18 cellular contexts compared by ENCODE assay signal in the genomic region with DNA sequence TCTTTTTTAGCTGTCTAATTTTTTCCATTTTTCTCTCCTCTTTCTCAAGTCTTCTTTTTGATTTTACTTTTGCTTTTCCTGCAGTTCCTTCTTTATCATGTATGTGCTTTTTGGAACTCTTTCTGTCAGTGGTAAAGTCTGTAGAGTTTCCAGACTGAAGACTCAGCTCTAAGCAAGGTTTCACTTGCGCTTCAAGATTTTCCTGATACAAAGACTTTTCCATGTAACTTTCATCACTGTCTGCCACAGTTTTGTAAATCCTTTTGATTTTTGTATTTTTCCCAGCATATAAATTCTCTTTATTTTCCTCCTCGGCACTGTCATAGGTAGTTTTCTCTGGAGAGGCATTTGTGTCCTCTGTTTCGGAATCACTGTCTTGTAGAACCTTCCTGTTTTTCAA. TPM values are rescaled to one million over a fixed set of nuclear protein-coding genes. Genes with fewer than 3 reads are reported as not detected.
DNase-seq lines count a peak whose midpoint lies in the region; ATAC-seq and TF ChIP-seq lines count a peak whose summit lies in the region.
"Had no signal": no experiment of that assay in that cellular context is flagged by ENCODE, and none has a peak within 500 bp of the region (broad histone marks: within the 10 kb centered on the region; RNA-seq: fewer than 3 reads in every experiment).

No MANE protein-coding gene starts in this region.

- 98% methylated on average over 3 of the region's 3 CpGs for WGBS in SK-N-SH (ENCODE audit: low lambda C conversion rate)
- no CpG with 5 or more reads among the region's 3 CpGs for WGBS in H9 (ENCODE audit: extremely low coverage, insufficient read length, low lambda C conversion rate)

- H3K4me1 ChIP-seq in SK-N-SH (ENCODE audit: control insufficient read depth in 1 of 2, insufficient read depth in 2 of 2, low read depth in 1 of 2, low read length in 1 of 2) = peaks cover 4 to 7% of the 10 kb centered on the region in 2 experiments; a peak in 2 of 4 replicates
- no peaks in the 10 kb centered on the region for H3K4me1 ChIP-seq in H9 (ENCODE audit: insufficient read depth, low read length)
- H3K4me1 ChIP-seq in osteoblast (ENCODE audit: insufficient read depth, low read length) = peaks cover 5% of the 10 kb centered on the region
- peaks cover 8% of the 10 kb centered on the region for H3K4me1 ChIP-seq in HAP-1

- no peak overlapping the region for H3K56ac ChIP-seq in H9 (ENCODE audit: insufficient read length, low read depth, low read length)

- no peak overlapping the region for H4K91ac ChIP-seq in H9 (ENCODE audit: insufficient read length, low read depth, low read length)

- POLR2A ChIA-PET in SK-N-SH (lab: Yijun Ruan, JAX) = no interaction called here

- no peak overlapping the region for H3K23ac ChIP-seq in H9 (ENCODE audit: insufficient read length, low read depth, low read length)

- no peaks in the 10 kb centered on the region for H3K9me3 ChIP-seq in SK-N-SH
- H3K9me3 ChIP-seq in H9 (ENCODE audit: control insufficient read depth, low read depth, low read length) = no peaks in the 10 kb centered on the region
- no peaks in the 10 kb centered on the region for H3K9me3 ChIP-seq in osteoblast (ENCODE audit: low read depth, low read length)
- H3K9me3 ChIP-seq in HAP-1 = no peaks in the 10 kb centered on the region

- H3K27me3 ChIP-seq in SK-N-SH (ENCODE audit: insufficient read depth) (no peaks in the 10 kb centered on the region), H9 (ENCODE audit: insufficient read depth, low read length) (no peaks in the 10 kb centered on the region), osteoblast (ENCODE audit: insufficient read depth, low read length) (no peaks in the 10 kb centered on the region), HAP-1 (ENCODE audit: low read depth) (no peaks in the 10 kb centered on the region)

- no peak overlapping the region for H3K4me3 Mint-ChIP-seq in H9
- H3K4me3 Mint-ChIP-seq in activated T-helper 17 cell treated with anti-CD3 and anti-CD28 coated beads, Interleukin-2, amount 50 U/mL, for 72 hours = peak overlapping the region; percentile 19
- H3K4me3 Mint-ChIP-seq in activated T-cell treated with anti-CD3 and anti-CD28 coated beads, Interleukin-2, amount 50 U/mL, for 72 hours = no peak overlapping the region
- H3K4me3 Mint-ChIP-seq: CD14-positive monocyte had no signal

- H3K4me2 ChIP-seq in SK-N-SH (0 out of 2 replicates have a peak overlapping the region, but pooled peaks have one; percentile 45), H9 (ENCODE audit: insufficient read depth, insufficient read length, low read length) (no peak overlapping the region), osteoblast (ENCODE audit: insufficient read depth, low read length) (peak overlapping the region; percentile 28)
- H3K4me2 ChIP-seq: KMS-11 had no signal

- H3K79me2 ChIP-seq in SK-N-SH (ENCODE audit: insufficient read depth) (peaks cover 60% of the 10 kb centered on the region), H9 (ENCODE audit: insufficient read depth, low read length) (peaks cover 2% of the 10 kb centered on the region; the same call in 1 of the 2 replicates), osteoblast (ENCODE audit: insufficient read depth, low read length) (peaks cover 22% of the 10 kb centered on the region)

- H3K9me3 Mint-ChIP-seq in H9 = no peaks in the 10 kb centered on the region
- no peaks in the 10 kb centered on the region for H3K9me3 Mint-ChIP-seq in activated T-helper 17 cell treated with anti-CD3 and anti-CD28 coated beads, Interleukin-2, amount 50 U/mL, for 72 hours
- H3K9me3 Mint-ChIP-seq in activated T-cell treated with anti-CD3 and anti-CD28 coated beads, Interleukin-2, amount 50 U/mL, for 72 hours = no peaks in the 10 kb centered on the region
- H3K9me3 Mint-ChIP-seq: CD14-positive monocyte had no signal

- ATAC-seq in SK-N-SH treated with all-trans-retinoic acid at 6 μM for 48 hours (no peak), GM18870 (IDR thresholded peaks at IDR 0.05; ENCODE audit: unreplicated experiment) (no peak)
- no peak for ATAC-seq in activated T-helper 17 cell treated with anti-CD3 and anti-CD28 coated beads, Interleukin-2, amount 50 U/mL, for 72 hours (replicated peaks)
- ATAC-seq in activated T-cell treated with anti-CD3 and anti-CD28 coated beads, Interleukin-2, amount 50 U/mL, for 72 hours (replicated peaks in 1 of 2) = no peak
- ATAC-seq: HepG2 had no signal

- CTCF ChIA-PET in SK-N-SH (lab: Yijun Ruan, JAX) = interaction anchor here (1.0 to 1.2 kb wide), 2 partner anchors 38 to 195 kb away, joined by 3 read pairs; no protein-coding TSS in a partner anchor

- no peak for TF ChIP-seq EP300 in SK-N-SH (IDR thresholded peaks at IDR 0.05; ENCODE audit: borderline replicate concordance in 1 of 2, low read depth in 1 of 2, low read length in 1 of 2)

- TF ChIP-seq RAD21 in SK-N-SH (IDR thresholded peaks at IDR 0.05; ENCODE audit: low read length) = no peak

- H4K20me1 ChIP-seq in SK-N-SH (ENCODE audit: insufficient read depth) = no peaks in the 10 kb centered on the region
- H4K20me1 ChIP-seq in H9 (ENCODE audit: control insufficient read depth, insufficient read depth, insufficient read length) = no peaks in the 10 kb centered on the region
- H4K20me1 ChIP-seq in osteoblast (ENCODE audit: insufficient read depth, low read length) = no peaks in the 10 kb centered on the region

- H3K27ac ChIP-seq in SK-N-SH (ENCODE audit: low read depth in 2 of 2, low read length in 1 of 2) (no peak overlapping the region), H9 (ENCODE audit: insufficient read length, low read depth, low read length) (no peak overlapping the region), osteoblast (ENCODE audit: low read depth, low read length) (no peak overlapping the region)
- H3K27ac ChIP-seq: 22Rv1, KMS-11 had no signal

- peaks cover 2 to 8% of the 10 kb centered on the region in 2 experiments; a peak in 3 of 4 replicates for H3K4me1 Mint-ChIP-seq in H9
- H3K4me1 Mint-ChIP-seq in activated T-helper 17 cell treated with anti-CD3 and anti-CD28 coated beads, Interleukin-2, amount 50 U/mL, for 72 hours = peaks cover 12% of the 10 kb centered on the region
- H3K4me1 Mint-ChIP-seq in activated T-cell treated with anti-CD3 and anti-CD28 coated beads, Interleukin-2, amount 50 U/mL, for 72 hours (ENCODE audit: low read depth) = peaks cover 28% of the 10 kb centered on the region

- H3K27me3 Mint-ChIP-seq in H9 (ENCODE audit: low read depth) = no peaks in the 10 kb centered on the region
- no peaks in the 10 kb centered on the region for H3K27me3 Mint-ChIP-seq in activated T-helper 17 cell treated with anti-CD3 and anti-CD28 coated beads, Interleukin-2, amount 50 U/mL, for 72 hours
- no peaks in the 10 kb centered on the region for H3K27me3 Mint-ChIP-seq in activated T-cell treated with anti-CD3 and anti-CD28 coated beads, Interleukin-2, amount 50 U/mL, for 72 hours (ENCODE audit: low read depth)

- H2BK20ac ChIP-seq in H9 (ENCODE audit: low read depth, low read length, poor library complexity, severe bottlenecking) = no peak overlapping the region

- H2BK15ac ChIP-seq in H9 (ENCODE audit: low read depth, low read length) = no peak overlapping the region

- DNase-seq in SK-N-SH (no peak), H9 (no peak), osteoblast (ENCODE audit: insufficient read length, low spot score, missing footprints) (no peak), HAP-1 (ENCODE audit: low spot score in 2 of 2) (no peak)
- no peak for DNase-seq in activated T-cell treated with anti-CD3 and anti-CD28 coated beads, Interleukin-2, amount 50 U/mL, for 72 hours
- DNase-seq: DMS 273 treated with DMSO at 0.1 percent for 48 hours, GOT3, NCI-H1436, NCI-H1930, NCI-H226, NCI-H524 had no signal

- H2BK12ac ChIP-seq in H9 (ENCODE audit: insufficient read length, low read depth, low read length) = no peak overlapping the region

- H3F3A ChIP-seq in SK-N-SH (replicated peaks; ENCODE audit: insufficient read depth) = peaks cover 10% of the 10 kb centered on the region

- no peak overlapping the region; a peak in 1 of 4 replicates for H3K4me3 ChIP-seq in SK-N-SH (ENCODE audit: low read depth in 2 of 2, low read length in 1 of 2)
- H3K4me3 ChIP-seq in osteoblast (ENCODE audit: insufficient read depth, low read length) = no peak overlapping the region
- no peak overlapping the region for H3K4me3 ChIP-seq in HAP-1

- no peak overlapping the region for H3T11ph ChIP-seq in H9 (ENCODE audit: low read length)

- H2BK120ac ChIP-seq in H9 (ENCODE audit: low read depth, low read length, poor library complexity, severe bottlenecking) = no peak overlapping the region

- H2AK5ac ChIP-seq in H9 (ENCODE audit: insufficient read length, low read length) = no peak overlapping the region

- no peak overlapping the region for H2BK5ac ChIP-seq in H9 (ENCODE audit: insufficient read length, low read length)

- H3K23me2 ChIP-seq in H9 (ENCODE audit: insufficient read length, low read depth, low read length, poor library complexity, severe bottlenecking) = peaks cover 9% of the 10 kb centered on the region

- H3K4ac ChIP-seq in H9 (ENCODE audit: low read depth, low read length) = no peak overlapping the region

- H3K36me3 ChIP-seq in SK-N-SH (replicated peaks in 1 of 2; ENCODE audit: control insufficient read depth in 1 of 2, insufficient read depth in 2 of 2, low read length in 1 of 2) (peaks cover 8 to 20% of the 10 kb centered on the region in 2 experiments), osteoblast (ENCODE audit: insufficient read depth, low read length) (no peaks in the 10 kb centered on the region), HAP-1 (replicated peaks) (peaks cover 63% of the 10 kb centered on the region)

- no peak overlapping the region for H4K5ac ChIP-seq in H9 (ENCODE audit: insufficient read length, low read depth, low read length)

- peaks cover 18 to 59% (median 54%) of the 10 kb centered on the region in 3 experiments; a peak in 6 of 7 replicates for H3K36me3 Mint-ChIP-seq in H9 (ENCODE audit: insufficient read depth in 1 of 3, low read depth in 3 of 3)
- H3K36me3 Mint-ChIP-seq in activated T-helper 17 cell treated with anti-CD3 and anti-CD28 coated beads, Interleukin-2, amount 50 U/mL, for 72 hours (ENCODE audit: low read depth) = peaks cover 65% of the 10 kb centered on the region
- peaks cover 6 to 21% of the 10 kb centered on the region in 2 donors for H3K36me3 Mint-ChIP-seq in activated T-cell treated with anti-CD3 and anti-CD28 coated beads, Interleukin-2, amount 50 U/mL, for 72 hours (ENCODE audit: insufficient read depth in 2 of 2)

- TF ChIP-seq CTCF in SK-N-SH (IDR thresholded peaks at IDR 0.05) (no peak), H9 (conservative IDR thresholded peaks at IDR 0.05) (no peak), osteoblast (IDR thresholded peaks at IDR 0.05; ENCODE audit: extremely low read depth, low read depth, low read length) (no peak)

- no peak overlapping the region for H3K18ac ChIP-seq in H9 (ENCODE audit: insufficient read length, low read depth, low read length)

- peak overlapping the region; percentile 52; the same call in 1 of the 2 replicates for H2AFZ ChIP-seq in SK-N-SH (ENCODE audit: low read depth)
- H2AFZ ChIP-seq in H9 (ENCODE audit: low read length) = no peak overlapping the region
- H2AFZ ChIP-seq in osteoblast (ENCODE audit: low read length) = peak overlapping the region; percentile 73

- peak overlapping the region in 2 of 3 experiments; percentile 12 to 61; a peak in 3 of 7 replicates for H3K27ac Mint-ChIP-seq in H9
- no peak overlapping the region for H3K27ac Mint-ChIP-seq in activated T-helper 17 cell treated with anti-CD3 and anti-CD28 coated beads, Interleukin-2, amount 50 U/mL, for 72 hours
- H3K27ac Mint-ChIP-seq in activated T-cell treated with anti-CD3 and anti-CD28 coated beads, Interleukin-2, amount 50 U/mL, for 72 hours = no peak overlapping the region

- in situ Hi-C loops in HAP-1 (cut with MboI; ENCODE audit: low sequenced_read_pairs) = no loop called here

- no peaks in the 10 kb centered on the region for H3K79me1 ChIP-seq in H9 (ENCODE audit: insufficient read depth, low read depth, low read length, poor library complexity, severe bottlenecking)

- H3K9ac ChIP-seq in SK-N-SH (no peak overlapping the region), H9 (ENCODE audit: extremely low read depth, insufficient read length, low read length) (no peak overlapping the region)
- H3K9ac ChIP-seq: KMS-11 had no signal

- no peak overlapping the region for H4K8ac ChIP-seq in H9 (replicated peaks; ENCODE audit: insufficient read length, low read depth, low read length)

- H3K14ac ChIP-seq in H9 (ENCODE audit: insufficient read depth, low read length) = no peak overlapping the region

- H3K9me2 ChIP-seq in SK-N-SH = no peaks in the 10 kb centered on the region

RNA-seq across cellular contexts. Expression of a gene that starts 5.5 kb away (rescaled TPM):
- 4.9 TPM in 2 replicates for polyA plus RNA-seq in SK-N-SH (2012; rRNA removed)
- polyA plus RNA-seq in SK-N-SH (2012; cell fraction: cytosol; rRNA removed) = 5.7 and 5.8 TPM in 2 replicates
- polyA plus RNA-seq in SK-N-SH (2012; cell fraction: nucleus; rRNA removed) = 2.9 and 6.7 TPM in 2 replicates
- total RNA-seq in H9 (2021) (42.4 and 43.9 TPM in 2 replicates), osteoblast (1.8 and 2.9 TPM in 2 replicates)
- total RNA-seq in activated T-helper 17 cell treated with anti-CD3 and anti-CD28 coated beads, Interleukin-2, amount 50 U/mL, for 72 hours = 10 to 100 TPM; 27.2 to 70.7 TPM
- 10 to 100 TPM; 42.2 to 42.8 TPM for total RNA-seq in activated T-cell treated with anti-CD3 and anti-CD28 coated beads, Interleukin-2, amount 50 U/mL, for 72 hours

RNA-seq across cellular contexts. Expression of a gene that starts 43.5 kb away (rescaled TPM):
- polyA plus RNA-seq in SK-N-SH (2012; rRNA removed) = 4.8 and 6.6 TPM in 2 replicates
- 4.3 and 5.1 TPM in 2 replicates for polyA plus RNA-seq in SK-N-SH (2012; cell fraction: cytosol; rRNA removed)
- polyA plus RNA-seq in SK-N-SH (2012; cell fraction: nucleus; rRNA removed) = 12.5 and 18.8 TPM in 2 replicates
- total RNA-seq in H9 (2021) (12.8 and 14.4 TPM in 2 replicates), osteoblast (22.1 and 23.2 TPM in 2 replicates)
- 1 to 10 TPM; 5.9 to 8.1 TPM for total RNA-seq in activated T-helper 17 cell treated with anti-CD3 and anti-CD28 coated beads, Interleukin-2, amount 50 U/mL, for 72 hours
- 10 to 100 TPM; 10.9 to 13.6 TPM for total RNA-seq in activated T-cell treated with anti-CD3 and anti-CD28 coated beads, Interleukin-2, amount 50 U/mL, for 72 hours

RNA-seq across cellular contexts. Expression of a gene that starts 45.6 kb away (rescaled TPM):
- polyA plus RNA-seq in SK-N-SH (2012; rRNA removed) = 20.0 and 28.3 TPM in 2 replicates
- 21.3 and 24.0 TPM in 2 replicates for polyA plus RNA-seq in SK-N-SH (2012; cell fraction: cytosol; rRNA removed)
- 29.3 and 44.4 TPM in 2 replicates for polyA plus RNA-seq in SK-N-SH (2012; cell fraction: nucleus; rRNA removed)
- total RNA-seq in H9 (2021) = 11.7 and 13.5 TPM in 2 replicates
- 10 to 100 TPM; 11.5 to 21.1 TPM for total RNA-seq in activated T-helper 17 cell treated with anti-CD3 and anti-CD28 coated beads, Interleukin-2, amount 50 U/mL, for 72 hours
- 25.3 and 26.8 TPM in 2 replicates for total RNA-seq in osteoblast
- 10 to 100 TPM in 1 of 2 donors, 1 to 10 TPM in 1; 9.4 to 11.6 TPM for total RNA-seq in activated T-cell treated with anti-CD3 and anti-CD28 coated beads, Interleukin-2, amount 50 U/mL, for 72 hours

Comparison
In these comparisons a context has a peak if more than half of its experiments do, and no peak if none do; other contexts are left out.
1. H3K27ac Mint-ChIP-seq: peak in H9 (2 of 3); none in activated T-helper 17 cell treated with anti-CD3 and anti-CD28 coated beads, Interleukin-2, amount 50 U/mL, for 72 hours (single experiment) and activated T-cell treated with anti-CD3 and anti-CD28 coated beads, Interleukin-2, amount 50 U/mL, for 72 hours (single experiment).